Comparison of ENCODE assay signal across 8 cellular contexts in the genomic region with DNA sequence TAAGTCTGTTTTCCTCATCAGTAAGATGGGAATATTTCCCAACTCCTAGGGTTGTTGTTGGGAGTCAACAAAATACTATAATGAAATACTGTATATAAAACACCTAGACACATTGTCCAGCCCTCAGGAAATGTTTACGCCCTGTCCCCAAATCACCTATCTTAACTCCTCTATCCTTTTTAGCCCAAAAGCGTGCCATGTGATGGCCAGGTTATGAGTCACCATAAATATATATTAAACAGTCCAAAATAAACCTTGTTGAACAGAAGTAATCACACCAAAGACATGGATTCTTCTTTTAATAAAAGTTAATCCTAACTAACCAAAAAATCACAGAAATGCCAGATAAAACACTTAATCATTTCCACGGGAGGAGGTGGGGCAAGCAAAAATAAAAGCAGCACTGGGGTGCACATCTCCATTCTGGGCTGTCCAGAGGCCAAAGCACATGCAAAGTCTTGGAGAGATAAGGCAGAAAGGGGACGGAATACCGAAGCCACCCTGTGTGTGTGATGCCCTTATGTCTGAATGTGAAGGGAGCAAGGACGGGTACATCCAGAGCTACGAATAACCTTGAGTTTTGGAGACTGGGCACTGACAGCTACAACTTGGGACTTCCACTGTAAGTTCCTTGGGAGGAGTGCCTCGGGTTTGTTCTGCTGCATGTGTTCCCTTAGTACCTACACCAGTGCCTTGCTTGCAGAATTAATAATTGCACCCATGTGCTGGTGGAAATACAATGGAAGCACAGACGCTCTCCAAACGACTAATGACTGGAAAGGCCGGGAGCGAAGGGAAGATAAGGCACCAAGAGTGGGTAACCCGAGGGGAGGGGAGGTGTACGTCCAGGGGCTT. TPM values are rescaled to one million over a fixed set of nuclear protein-coding genes. Genes with fewer than 3 reads are reported as not detected.
A peak's percentile ranks its signal among the peaks of the same experiment; 100 is the strongest.
DNase-seq lines count a peak whose midpoint lies in the region; TF ChIP-seq lines count a peak whose summit lies in the region.

No MANE protein-coding gene starts in this region.

- H3K9ac ChIP-seq in rectal smooth muscle tissue (ENCODE audit: low read length), result peak overlapping the region; percentile 90

- H3K27ac ChIP-seq in RWPE1, result peak overlapping the region; percentile 89
- peak overlapping the region; percentile 91 for H3K27ac ChIP-seq in rectal smooth muscle tissue (ENCODE audit: low read depth, low read length)

- POLR2A ChIA-PET in RWPE1 (lab: Yijun Ruan, JAX; ENCODE audit: low non-redundant PET), result no interaction called here

- peaks cover 14% of the 10 kb centered on the region for H3K4me1 ChIP-seq in rectal smooth muscle tissue (ENCODE audit: control insufficient read depth, insufficient read depth, low read length)

- H3K4me3 ChIP-seq in GM12875 (ENCODE audit: low read depth, low read length) (peak overlapping the region; percentile 63), fibroblast of mammary gland (ENCODE audit: control insufficient read depth, low read depth, low read length) (peak overlapping the region; percentile 92), rectal smooth muscle tissue (ENCODE audit: low read length) (peak overlapping the region; percentile 90)

- H3K36me3 ChIP-seq in rectal smooth muscle tissue (ENCODE audit: control insufficient read depth, insufficient read depth, low read length), result peaks cover 6% of the 10 kb centered on the region

- peak; percentile 4 for DNase-seq in RWPE1 (ENCODE audit: low spot score)
- peak; percentile 16 for DNase-seq in fibroblast of mammary gland (ENCODE audit: low read depth)
- DNase-seq in SKM-1 treated with dmso at 0.1 percent for 144 hours (lab: John Stamatoyannopoulos, UW; ENCODE audit: unreplicated experiment), result no peak
- DNase-seq in middle frontal gyrus (ENCODE audit: extremely low spot score, low spot score), result no peak
- DNase-seq in central memory CD4-positive, alpha-beta T cell, result no peak
- DNase-seq in cerebellum (ENCODE audit: low spot score), result no peak

- CTCF ChIA-PET in RWPE1 (lab: Yijun Ruan, JAX), result interaction anchor here (0.6 to 0.7 kb wide), 4 partner anchors 15 to 347 kb away, joined by 3 to 5 read pairs (median 4); no protein-coding TSS in a partner anchor

- H3K27me3 ChIP-seq in rectal smooth muscle tissue (ENCODE audit: control insufficient read depth, insufficient read depth, low read length), result no peaks in the 10 kb centered on the region

- TF ChIP-seq CTCF in GM12875 (IDR thresholded peaks at IDR 0.05; ENCODE audit: borderline replicate concordance, insufficient read depth, low read depth, low read length) (no peak), RWPE1 (conservative IDR thresholded peaks at IDR 0.05; ENCODE audit: low read depth) (no peak), fibroblast of mammary gland (conservative IDR thresholded peaks at IDR 0.05; ENCODE audit: control insufficient read depth, insufficient read depth, low read depth, low read length) (no peak)

RNA-seq across cellular contexts. Expression of a gene that starts 1.1 kb away (rescaled TPM):
- total RNA-seq in cerebellum, result 31.1 TPM

RNA-seq across cellular contexts. Expression of a gene that starts 54.3 kb away (rescaled TPM):
- total RNA-seq in cerebellum, result 7.9 TPM

Comparison
In these comparisons a context has a peak if more than half of its experiments do, and no peak if none do; other contexts are left out.
1. DNase-seq: peak in RWPE1 (single experiment) and fibroblast of mammary gland (single experiment); none in SKM-1 treated with dmso at 0.1 percent for 144 hours (single experiment), middle frontal gyrus (single experiment), central memory CD4-positive, alpha-beta T cell (single experiment) and cerebellum (single experiment).
2. Peak in every context shown above with its lines, with median percentiles within 50 percentile points of each other: H3K4me3 ChIP-seq.